26 cellular contexts compared by ENCODE assay signal in genomic region chr12:102543931-102544485, GRCh38.
DNase-seq lines count a peak whose midpoint lies in the region; ATAC-seq and FAIRE-seq lines count a peak whose summit lies in the region.
"Had no signal": no experiment of that assay in that cellular context is flagged by ENCODE, and none has a peak within 500 bp of the region (broad histone marks: within the 10 kb centered on the region; RNA-seq: fewer than 3 reads in every experiment).

No MANE protein-coding gene starts in this region.

- peak; percentile 49 for ATAC-seq in HG02610 (IDR thresholded peaks at IDR 0.05; ENCODE audit: unreplicated experiment)
- ATAC-seq in activated T-helper 17 cell treated with anti-CD3 and anti-CD28 coated beads, Interleukin-2, amount 50 U/mL, for 72 hours (replicated peaks), result peak; percentile 32
- ATAC-seq in stimulated activated effector memory CD8-positive, alpha-beta T cell treated with anti-CD3 and anti-CD28 coated beads, Interleukin-12 subunit alpha, Interleukin-12 subunit beta, amount 100 ng/mL, for 72 hours, result peak; percentile 72
- ATAC-seq: mucosa of descending colon, pancreas had no signal

- H3K4me3 Mint-ChIP-seq in activated T-helper 17 cell treated with anti-CD3 and anti-CD28 coated beads, Interleukin-2, amount 50 U/mL, for 72 hours, result no peak overlapping the region
- H3K4me3 Mint-ChIP-seq in stimulated activated effector memory CD8-positive, alpha-beta T cell treated with anti-CD3 and anti-CD28 coated beads, Interleukin-12 subunit alpha, Interleukin-12 subunit beta, amount 100 ng/mL, for 72 hours, result no peak overlapping the region
- H3K4me3 Mint-ChIP-seq: CD4-positive, alpha-beta memory T cell; nephron progenitor cell had no signal

- no peak overlapping the region for H3K27ac Mint-ChIP-seq in activated T-helper 17 cell treated with anti-CD3 and anti-CD28 coated beads, Interleukin-2, amount 50 U/mL, for 72 hours
- H3K27ac Mint-ChIP-seq in stimulated activated effector memory CD8-positive, alpha-beta T cell treated with anti-CD3 and anti-CD28 coated beads, Interleukin-12 subunit alpha, Interleukin-12 subunit beta, amount 100 ng/mL, for 72 hours, result no peak overlapping the region
- H3K27ac Mint-ChIP-seq: CD4-positive, alpha-beta memory T cell; nephron progenitor cell had no signal

- FAIRE-seq in GM19239 (lab: Jason Lieb, UNC) (no peak), frontal cortex (lab: Jason Lieb, UNC) (no peak)
- FAIRE-seq: GM18507, H54, keratinocyte, pancreas, TTC549 had no signal

- peak; percentile 4 for DNase-seq in NK-92 treated with Interleukin-12 subunit alpha and Interleukin-12 subunit beta, amount 100 ng/mL, for 24 hours (lab: John Stamatoyannopoulos, UW)
- DNase-seq in NK-92 (lab: John Stamatoyannopoulos, UW; ENCODE audit: unreplicated experiment), result no peak
- no peak for DNase-seq in stimulated activated effector memory CD8-positive, alpha-beta T cell treated with anti-CD3 and anti-CD28 coated beads, Interleukin-12 subunit alpha, Interleukin-12 subunit beta, amount 100 ng/mL, for 72 hours (ENCODE audit: low spot score in 2 of 2)
- DNase-seq in dedifferentiated amniotic fluid mesenchymal stem cell (ENCODE audit: extremely low spot score), result no peak
- no peak for DNase-seq in GM19239 (ENCODE audit: insufficient read length, low spot score)
- DNase-seq in frontal cortex (ENCODE audit: low spot score in 2 of 2), result no peak
- DNase-seq: 8988T; activated CD4-positive, CD25-positive, alpha-beta regulatory T cell treated with anti-CD3 and anti-CD28 coated beads, Interleukin-2, amount 50 U/mL, for 72 hours; activated naive CD4-positive, alpha-beta T cell treated with Interleukin-2 at 50 U/mL for 16 hours; activated T-cell treated with anti-CD3 and anti-CD28 coated beads, Interleukin-2, amount 50 U/mL, for 48 hours; CD4-positive, alpha-beta memory T cell; mucosa of descending colon; NCI-H1417 treated with DMSO at 0.1 percent for 48 hours; NCI-H2081 treated with DMSO at 0.1 percent for 48 hours; nephron progenitor cell; pancreas; PC-9; SIG-M5; stomach; transverse colon had no signal

- H3K27me3 Mint-ChIP-seq in activated T-helper 17 cell treated with anti-CD3 and anti-CD28 coated beads, Interleukin-2, amount 50 U/mL, for 72 hours, result peaks cover 12% of the 10 kb centered on the region

- H3K9me3 Mint-ChIP-seq in activated T-helper 17 cell treated with anti-CD3 and anti-CD28 coated beads, Interleukin-2, amount 50 U/mL, for 72 hours, result peaks cover 5% of the 10 kb centered on the region
- H3K9me3 Mint-ChIP-seq in stimulated activated effector memory CD8-positive, alpha-beta T cell treated with anti-CD3 and anti-CD28 coated beads, Interleukin-12 subunit alpha, Interleukin-12 subunit beta, amount 100 ng/mL, for 72 hours, result no peaks in the 10 kb centered on the region
- H3K9me3 Mint-ChIP-seq: CD4-positive, alpha-beta memory T cell; nephron progenitor cell had no signal

- H3K36me3 Mint-ChIP-seq in activated T-helper 17 cell treated with anti-CD3 and anti-CD28 coated beads, Interleukin-2, amount 50 U/mL, for 72 hours (ENCODE audit: low read depth), result no peaks in the 10 kb centered on the region
- no peaks in the 10 kb centered on the region for H3K36me3 Mint-ChIP-seq in stimulated activated effector memory CD8-positive, alpha-beta T cell treated with anti-CD3 and anti-CD28 coated beads, Interleukin-12 subunit alpha, Interleukin-12 subunit beta, amount 100 ng/mL, for 72 hours
- H3K36me3 Mint-ChIP-seq: CD4-positive, alpha-beta memory T cell had no signal

- no peaks in the 10 kb centered on the region for H3K4me1 Mint-ChIP-seq in activated T-helper 17 cell treated with anti-CD3 and anti-CD28 coated beads, Interleukin-2, amount 50 U/mL, for 72 hours
- no peaks in the 10 kb centered on the region for H3K4me1 Mint-ChIP-seq in stimulated activated effector memory CD8-positive, alpha-beta T cell treated with anti-CD3 and anti-CD28 coated beads, Interleukin-12 subunit alpha, Interleukin-12 subunit beta, amount 100 ng/mL, for 72 hours
- H3K4me1 Mint-ChIP-seq: CD4-positive, alpha-beta memory T cell had no signal
